8 cellular contexts compared by ENCODE assay signal in genomic region chr18:7000484-7001096, GRCh38.
DNase-seq lines count a peak whose midpoint lies in the region; ATAC-seq, FAIRE-seq and TF ChIP-seq lines count a peak whose summit lies in the region.

No MANE protein-coding gene starts in this region.

- TF ChIP-seq CTCF in GM10248 (IDR thresholded peaks at IDR 0.05; ENCODE audit: control extremely low read depth, extremely low read depth, low read depth, missing control alignments) (peak; percentile 16), dorsolateral prefrontal cortex (IDR thresholded peaks at IDR 0.05 in 54 of 56, conservative IDR thresholded peaks at IDR 0.05 in 2 of 56; ENCODE audit: low read depth in 1 of 56, partially characterized antibody in 56 of 56) (peak in 52 of 56 donors; percentile 12 to 65 (median 47)), pancreas (IDR thresholded peaks at IDR 0.05) (peak; percentile 9 to 48 (median 37)), GM13976 (IDR thresholded peaks at IDR 0.05; ENCODE audit: borderline replicate concordance, control extremely low read depth, extremely low read depth, insufficient read depth, missing control alignments) (no peak)

- ATAC-seq in pancreas (peak; percentile 46 to 76 (median 68)), HG02759 (IDR thresholded peaks at IDR 0.05; ENCODE audit: unreplicated experiment) (no peak)

- H3K9me3 ChIP-seq in pancreas (no peaks in the 10 kb centered on the region), MG63 (no peaks in the 10 kb centered on the region)

- in situ Hi-C loops in GM13976 (cut with MboI; ENCODE audit: low sequenced_read_pairs, unreplicated experiment): no loop called here

- 19 to 25% methylated on average over 9 of the region's 9 CpGs for WGBS in pancreas, 2 donors

- POLR2A ChIA-PET in GM10248 (lab: Yijun Ruan, JAX): no interaction called here

- no peaks in the 10 kb centered on the region for H3K36me3 ChIP-seq in pancreas
- H3K36me3 ChIP-seq in MG63: no peaks in the 10 kb centered on the region

- no peak for FAIRE-seq in pancreas (lab: Jason Lieb, UNC)

- CTCF ChIA-PET in GM10248 (lab: Yijun Ruan, JAX): no interaction called here

- peaks cover 0 to 23% (median 0%) of the 10 kb centered on the region in 45 donors for H3K27me3 ChIP-seq in dorsolateral prefrontal cortex
- H3K27me3 ChIP-seq in pancreas: no peaks in the 10 kb centered on the region
- H3K27me3 ChIP-seq in MG63: no peaks in the 10 kb centered on the region

- no peak overlapping the region for H3K4me3 ChIP-seq in dorsolateral prefrontal cortex
- no peak overlapping the region for H3K4me3 ChIP-seq in pancreas
- H3K4me3 ChIP-seq in MG63: no peak overlapping the region

- peaks cover 0 to 5% (median 0%) of the 10 kb centered on the region in 3 donors for H3K4me1 ChIP-seq in pancreas

- H3K27ac ChIP-seq in dorsolateral prefrontal cortex: no peak overlapping the region
- peak overlapping the region in 1 of 4 donors; percentile 21 for H3K27ac ChIP-seq in pancreas

- DNase-seq in GM10248 (ENCODE audit: extremely low spot score) (no peak), NCI-H748 (lab: John Stamatoyannopoulos, UW; ENCODE audit: unreplicated experiment) (peak; percentile 50), dorsolateral prefrontal cortex (no peak), pancreas (peak in 1 of 6 donors; percentile 27), MG63 (no peak), GM13976 (ENCODE audit: low spot score) (no peak), SIG-M5 (lab: John Stamatoyannopoulos, UW) (no peak)

- intact Hi-C loops in dorsolateral prefrontal cortex (cut with DNase I): no loop called here
- intact Hi-C loops in pancreas (cut with DNase I): loop anchor here in 1 of 3 donors (5.0 kb wide), 1 partner anchor 78 kb away; no protein-coding TSS in a partner anchor
